In genomic region chr18:35566019-35566418, GRCh38 we compare ENCODE assay signal across 29 cellular contexts. TPM values are rescaled to one million over a fixed set of nuclear protein-coding genes. Genes with fewer than 3 reads are reported as not detected.
DNase-seq lines count a peak whose midpoint lies in the region; ATAC-seq, FAIRE-seq and TF ChIP-seq lines count a peak whose summit lies in the region.
"Had no signal": no experiment of that assay in that cellular context is flagged by ENCODE, and none has a peak within 500 bp of the region (broad histone marks: within the 10 kb centered on the region; RNA-seq: fewer than 3 reads in every experiment).

No MANE protein-coding gene starts in this region.

- no peak for ATAC-seq in A549
- no peak for ATAC-seq in HG02840 (IDR thresholded peaks at IDR 0.05; ENCODE audit: low FRiP score, unreplicated experiment)
- ATAC-seq in HG02938 (IDR thresholded peaks at IDR 0.05; ENCODE audit: unreplicated experiment), result no peak
- ATAC-seq: CD8-positive, alpha-beta T cell had no signal

- no peak for DNase-seq in A549 (ENCODE audit: low read depth in 1 of 2, low spot score in 1 of 2)
- DNase-seq: 8988T; ACHN; AML-193; BE2C; C1 segment of cervical spinal cord; Caco-2; Calu3; CD4-positive, alpha-beta memory T cell; CD4-positive, alpha-beta T cell; CD4-positive, CD25-positive, alpha-beta regulatory T cell; CD8-positive, alpha-beta memory T cell; CD8-positive, alpha-beta T cell; COR-L47; DMS 273 treated with DMSO at 0.1 percent for 48 hours; DMS153; DMS53; DMS79; DMS79 treated with DMSO at 0.1 percent for 48 hours; DND-41; EL had no signal

- WGBS in A549 (ENCODE audit: missing lambda C conversion rate), result 64% methylated on average over 4 of the region's 4 CpGs

- no peak for FAIRE-seq in A549 (lab: Jason Lieb, UNC)
- FAIRE-seq: A204.1 had no signal

- no peak overlapping the region for H3K27ac ChIP-seq in A549
- no peak overlapping the region for H3K27ac ChIP-seq in HEK293 (ENCODE audit: extremely low read depth, low read depth, low read length)
- H3K27ac ChIP-seq: 22Rv1; BLaER1; BLaER1 treated with 17β-estradiol and CSF1 and Interleukin-3, amounts not matched to agents 10 nM and 100 nM; C4-2B had no signal

- POLR2A ChIA-PET in A549 (lab: Yijun Ruan, JAX) (no interaction called here), HEK293 (lab: Yijun Ruan, JAX) (no interaction called here)

- no peak overlapping the region for H3K4me2 ChIP-seq in A549
- H3K4me2 ChIP-seq: BLaER1 had no signal

- CTCF ChIA-PET in A549 (lab: Yijun Ruan, JAX), result no interaction called here
- CTCF ChIA-PET in HEK293 (lab: Yijun Ruan, JAX), result no interaction called here

- TF ChIP-seq EP300 in A549 (IDR thresholded peaks at IDR 0.05), result no peak

- H3K9me3 ChIP-seq in A549 (no peaks in the 10 kb centered on the region), HEK293 (ENCODE audit: control insufficient read depth, insufficient read depth, low read depth, low read length) (no peaks in the 10 kb centered on the region)
- H3K9me3 ChIP-seq: BE2C; BLaER1; BLaER1 treated with 17β-estradiol and CSF1 and Interleukin-3, amounts not matched to agents 10 nM and 100 nM; Caco-2 had no signal

- TF ChIP-seq CTCF in A549 (IDR thresholded peaks at IDR 0.05), result no peak
- TF ChIP-seq CTCF in HEK293 (tag by site-specific recombination; IDR thresholded peaks at IDR 0.05), result no peak

- no peaks in the 10 kb centered on the region for H3K36me3 ChIP-seq in HEK293 (ENCODE audit: control insufficient read depth in 2 of 2, insufficient read depth in 1 of 2, low read length in 2 of 2)
- H3K36me3 ChIP-seq: BE2C; BLaER1; BLaER1 treated with 17β-estradiol and CSF1 and Interleukin-3, amounts not matched to agents 10 nM and 100 nM had no signal

- TF ChIP-seq RAD21 in A549 (conservative IDR thresholded peaks at IDR 0.05 in 1 of 2, IDR thresholded peaks at IDR 0.05 in 1 of 2), result no peak

- H3K4me1 ChIP-seq in A549, result no peaks in the 10 kb centered on the region
- H3K4me1 ChIP-seq in HEK293 (ENCODE audit: control insufficient read depth, insufficient read depth, low read length), result no peaks in the 10 kb centered on the region
- H3K4me1 ChIP-seq: BE2C, BLaER1, Caco-2 had no signal

- no peak for TF ChIP-seq POLR2A in A549 (IDR thresholded peaks at IDR 0.05; ENCODE audit: low read length)

- no peak overlapping the region for H3K4me3 ChIP-seq in A549
- no peak overlapping the region for H3K4me3 ChIP-seq in HEK293 (ENCODE audit: low read depth, low read length)
- H3K4me3 ChIP-seq: BLaER1; BLaER1 treated with 17β-estradiol and CSF1 and Interleukin-3, amounts not matched to agents 10 nM and 100 nM had no signal

TF ChIP-seq in A549, 52 proteins besides CTCF, POLR2A, EP300 and RAD21:
- TF ChIP-seq KDM1A (IDR thresholded peaks at IDR 0.05; ENCODE audit: low read depth) (no peak), ZC3H11A (IDR thresholded peaks at IDR 0.05) (peak; percentile 35)

TF ChIP-seq in HEK293, 187 proteins besides CTCF, POLR2A, EP300 and RAD21 (continues in another document):
- TF ChIP-seq SCRT2 (tag by site-specific recombination; IDR thresholded peaks at IDR 0.05), result no peak
- TF ChIP-seq ZNF24 (tag by site-specific recombination; IDR thresholded peaks at IDR 0.05), result no peak
- 0 out of 2 replicates have a peak, but pooled peaks have one; percentile 25 for TF ChIP-seq ZXDB (tag by site-specific recombination; IDR thresholded peaks at IDR 0.05)
- TF ChIP-seq ZFP37 (tag by site-specific recombination; IDR thresholded peaks at IDR 0.05), result peak; percentile 70; the same call in 1 of the 2 replicates
- TF ChIP-seq ZNF664 (tag by site-specific recombination; IDR thresholded peaks at IDR 0.05), result 0 out of 2 replicates have a peak, but pooled peaks have one; percentile 15
- TF ChIP-seq ZNF280D (tag by site-specific recombination; IDR thresholded peaks at IDR 0.05), result no peak
- TF ChIP-seq ZNF518A (tag by site-specific recombination; conservative IDR thresholded peaks at IDR 0.05; ENCODE audit: low read depth), result peak; percentile 67
- TF ChIP-seq REST (tag by site-specific recombination; IDR thresholded peaks at IDR 0.05), result 0 out of 2 replicates have a peak, but pooled peaks have one; percentile 21
- no peak for TF ChIP-seq ZNF184 (tag by site-specific recombination; IDR thresholded peaks at IDR 0.05)

RNA-seq across cellular contexts. Expression of gene GALNT1, which starts 15.5 kb away (rescaled TPM):
- 93.0 and 113 TPM in 2 replicates for polyA plus RNA-seq in A549 (2011; rRNA removed)
- polyA plus RNA-seq in A549 (2012; cell fraction: cytosol; rRNA removed), result 17.0 and 18.4 TPM in 2 replicates
- polyA plus RNA-seq in A549 (2012; cell fraction: nucleus; rRNA removed), result 4.2 and 6.5 TPM in 2 replicates
- polyA plus RNA-seq in A549 (2017; fragmentation: RNase III; extraction: RNeasy Plus Mini Kit Qiagen cat#74134 plus additional on column Dnase treatment), result 94.0 to 97.4 TPM (median 96.6 TPM) in 3 replicates
- polyA minus RNA-seq in A549 (2011; rRNA and poly(A)+ RNA removed), result 48.4 and 52.8 TPM in 2 replicates

Comparison
In these comparisons a context has a peak if more than half of its experiments do, and no peak if none do; other contexts are left out.
1. Of the 5 proteins assayed by ChIP-seq in both HEK293 and A549: peak only in HEK293: REST; only in A549: none; in both: none; in neither: 4.